In genomic region chr3:149970716-149971402, GRCh38 we compare ENCODE assay signal across 8 cellular contexts. TPM values are rescaled to one million over a fixed set of nuclear protein-coding genes. Genes with fewer than 3 reads are reported as not detected.
DNase-seq lines count a peak whose midpoint lies in the region; ATAC-seq and TF ChIP-seq lines count a peak whose summit lies in the region.

PFN2 (minus strand) TSS chr3:149970895; CDS start chr3:149970856, 39 bp downstream.

- H3K4me1 ChIP-seq in mammary epithelial cell (ENCODE audit: insufficient read depth, low read length), result peaks cover 24% of the 10 kb centered on the region

- BruUV-seq in mammary epithelial cell (replicated peaks; lab: Mats Ljungman, UMichigan), result no TSS peak

- peaks cover 63% of the 10 kb centered on the region for H3K79me2 ChIP-seq in mammary epithelial cell (ENCODE audit: insufficient read depth, low read length)

- H4K20me1 ChIP-seq in mammary epithelial cell (ENCODE audit: insufficient read depth, low read length), result no peaks in the 10 kb centered on the region

- H2AFZ ChIP-seq in mammary epithelial cell (ENCODE audit: low read depth, low read length), result peak within 1 kb of the TSS; percentile 97

- in situ Hi-C loops in mammary epithelial cell (cut with MboI; ENCODE audit: low sequenced_read_pairs in 2 of 2), result loop anchor here (10.0 to 25.0 kb wide), 3 partner anchors 214 to 566 kb away; partner anchors contain the start of genes EIF2A (in 1 of the 2) and SERP1 (in 1 of the 2)

- dilution Hi-C loops in mammary epithelial cell (cut with HindIII; ENCODE audit: low sequenced_read_pairs), result no loop called here

- no peak for TF ChIP-seq CTCF in GM06990 (IDR thresholded peaks at IDR 0.05; ENCODE audit: insufficient read depth, low read length, poor library complexity, severe bottlenecking)
- no peak for TF ChIP-seq CTCF in VCaP (conservative IDR thresholded peaks at IDR 0.05)
- TF ChIP-seq CTCF in mammary epithelial cell (conservative IDR thresholded peaks at IDR 0.05 in 1 of 2, IDR thresholded peaks at IDR 0.05 in 1 of 2; ENCODE audit: extremely low read depth in 1 of 2, insufficient read depth in 1 of 2, low read depth in 1 of 2, low read length in 2 of 2), result no peak

- H3K27me3 ChIP-seq in GM06990 (replicated peaks; ENCODE audit: control insufficient read depth, insufficient read depth, low read length), result no peaks in the 10 kb centered on the region; the same call in 1 of the 2 replicates
- H3K27me3 ChIP-seq in mammary epithelial cell (ENCODE audit: insufficient read depth, low read length), result no peaks in the 10 kb centered on the region

- H3K36me3 ChIP-seq in GM06990 (ENCODE audit: control insufficient read depth, insufficient read depth, low read length) (no peaks in the 10 kb centered on the region), mammary epithelial cell (ENCODE audit: insufficient read depth, low read length) (peaks cover 8% of the 10 kb centered on the region)

- peak within 1 kb of the TSS; percentile 94 for H3K4me2 ChIP-seq in mammary epithelial cell (ENCODE audit: insufficient read depth, low read depth, low read length)

- DNase-seq in GM06990 (ENCODE audit: extremely low read depth, insufficient read length) (peak; percentile 79), NCI-H146 treated with DMSO at 0.1 percent for 48 hours (lab: John Stamatoyannopoulos, UW; ENCODE audit: unreplicated experiment) (peak; percentile 88), mammary epithelial cell (peak; percentile 76), iPS-NIHi11 (ENCODE audit: low spot score) (peak; percentile 78), COLO829 (ENCODE audit: low spot score) (no peak)

- H3K9me3 ChIP-seq in mammary epithelial cell (replicated peaks; ENCODE audit: insufficient read depth, low read length), result no peaks in the 10 kb centered on the region

- H3K27ac ChIP-seq in VCaP (peak within 1 kb of the TSS; percentile 98), mammary epithelial cell (ENCODE audit: insufficient read depth, low read depth, low read length) (peak within 1 kb of the TSS; percentile 94), skin epidermis (peak within 1 kb of the TSS; percentile 1 to 86 (median 68))

- intact Hi-C loops in mammary epithelial cell (cut with micrococcal nuclease), result loop anchor here (1.0 kb wide), 1 partner anchor 110 kb away; no protein-coding TSS in a partner anchor

- peak; percentile 45 for ATAC-seq in HG02571 (IDR thresholded peaks at IDR 0.05; ENCODE audit: unreplicated experiment)

- WGBS in mammary epithelial cell (ENCODE audit: low coverage, missing lambda C conversion rate), result 0% methylated on average over 8 of the region's 102 CpGs

- CTCF ChIA-PET in mammary epithelial cell (lab: Charles Lee; ENCODE audit: low non-redundant PET), result interaction anchor here (0.5 to 0.6 kb wide), 2 partner anchors 48 to 119 kb away, joined by 3 read pairs; no protein-coding TSS in a partner anchor

- peak within 1 kb of the TSS; percentile 93 for H3K9ac ChIP-seq in mammary epithelial cell (ENCODE audit: insufficient read depth, low read length)

- peak within 1 kb of the TSS; percentile 63 for H3K4me3 ChIP-seq in GM06990 (replicated peaks; ENCODE audit: low read depth, low read length)
- peak within 1 kb of the TSS; percentile 86 to 94 (median 89) for H3K4me3 ChIP-seq in mammary epithelial cell (replicated peaks in 1 of 3; ENCODE audit: insufficient read depth in 1 of 3, low read depth in 2 of 3, low read length in 3 of 3)
- peak within 1 kb of the TSS; percentile 49 to 97 (median 77) for H3K4me3 ChIP-seq in skin epidermis

RNA-seq across cellular contexts. Expression of gene PFN2, which starts in this region (rescaled TPM):
- 100 to 1,000 TPM; 207 to 217 TPM for total RNA-seq in mammary epithelial cell
- polyA plus RNA-seq in mammary epithelial cell, result 271 TPM
- polyA minus RNA-seq in mammary epithelial cell, result 162 TPM
